24 cellular contexts compared by ENCODE assay signal in the genomic region with DNA sequence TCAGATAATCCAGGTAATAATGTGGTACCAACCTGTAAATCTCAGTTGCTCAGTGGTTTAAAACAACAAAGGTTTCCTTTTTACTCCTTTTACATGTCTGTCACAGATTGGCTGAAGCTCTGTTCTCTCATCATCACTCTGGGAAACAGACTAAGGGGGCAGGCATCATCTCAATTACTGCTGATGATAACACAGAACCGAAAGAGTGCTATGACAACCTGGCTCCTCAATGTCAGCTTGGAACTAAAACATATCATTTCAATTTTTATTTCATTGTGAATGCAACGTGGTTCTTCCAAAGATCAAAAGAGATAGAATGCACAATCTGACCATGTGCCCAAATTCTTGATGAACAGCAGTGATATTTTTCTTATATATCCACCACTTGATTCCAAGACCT.
"Had no signal": no experiment of that assay in that cellular context is flagged by ENCODE, and none has a peak within 500 bp of the region (broad histone marks: within the 10 kb centered on the region; RNA-seq: fewer than 3 reads in every experiment).

No MANE protein-coding gene starts in this region.

- DNase-seq: colonic mucosa; cortex of kidney; dermis blood vessel endothelial cell; dorsolateral prefrontal cortex; effector CD4-positive, alpha-beta T cell; effector CD8-positive, alpha-beta T cell; effector memory CD4-positive, alpha-beta T cell; effector memory CD8-positive, alpha-beta T cell; endodermal cell; erythroblast; esophagus squamous epithelium; foreskin fibroblast; foreskin keratinocyte; foreskin melanocyte; gastrocnemius medialis; glutamatergic neuron; head of caudate nucleus; heart left ventricle; heart right ventricle had no signal

- H3K9me3 ChIP-seq: colonic mucosa, esophagus muscularis mucosa, esophagus squamous epithelium, gastrocnemius medialis, gastroesophageal sphincter, heart left ventricle had no signal

- H3K4me3 ChIP-seq: colonic mucosa, coronary artery, dorsolateral prefrontal cortex, esophagus muscularis mucosa, esophagus squamous epithelium, gastrocnemius medialis, gastroesophageal sphincter, heart left ventricle, heart right ventricle had no signal

- H3K4me1 ChIP-seq: colonic mucosa, esophagus muscularis mucosa, esophagus squamous epithelium, foreskin keratinocyte, gastrocnemius medialis, gastroesophageal sphincter, heart left ventricle, heart right ventricle had no signal

- H3K27me3 ChIP-seq: colonic mucosa, dorsolateral prefrontal cortex, esophagus muscularis mucosa, esophagus squamous epithelium, foreskin keratinocyte, gastrocnemius medialis, gastroesophageal sphincter, heart left ventricle, heart right ventricle had no signal

- ATAC-seq: effector memory CD8-positive, alpha-beta T cell; esophagus mucosa; foreskin keratinocyte; gastrocnemius medialis; gastroesophageal sphincter; heart left ventricle; heart right ventricle had no signal

- H3K36me3 ChIP-seq: colonic mucosa, esophagus muscularis mucosa, esophagus squamous epithelium, gastrocnemius medialis, gastroesophageal sphincter, heart left ventricle, heart right ventricle had no signal

- H3K27ac ChIP-seq: colonic mucosa, coronary artery, dorsolateral prefrontal cortex, epithelial cell of prostate, esophagus muscularis mucosa, esophagus squamous epithelium, foreskin keratinocyte, gastrocnemius medialis, gastroesophageal sphincter, heart left ventricle, heart right ventricle had no signal
